28 cellular contexts compared by ENCODE assay signal in the genomic region with DNA sequence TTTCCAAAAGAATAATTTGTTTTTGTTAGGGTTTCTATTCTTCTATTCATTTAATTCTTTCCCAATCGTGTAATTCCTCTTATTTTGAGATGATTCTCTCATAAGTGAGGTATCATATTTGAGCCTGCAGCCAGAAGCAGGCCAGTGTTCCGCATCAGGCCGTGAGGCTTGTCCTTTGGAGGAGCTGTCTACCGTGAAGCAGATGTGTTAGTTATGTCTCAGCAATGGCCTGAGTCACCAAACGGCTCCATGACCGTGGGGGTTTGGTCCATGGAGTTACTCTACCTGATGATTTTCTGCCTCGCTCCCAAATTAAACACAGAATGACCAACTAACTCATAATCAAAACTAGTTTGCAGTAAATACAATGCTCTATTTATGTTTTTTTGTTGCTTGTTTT.
"Had no signal": no experiment of that assay in that cellular context is flagged by ENCODE, and none has a peak within 500 bp of the region (broad histone marks: within the 10 kb centered on the region; RNA-seq: fewer than 3 reads in every experiment).

No MANE protein-coding gene starts in this region.

- H3K36me3 Mint-ChIP-seq: activated naive CD8-positive, alpha-beta T cell treated with anti-CD3 and anti-CD28 coated beads for 36 hours had no signal

- H3K27ac ChIP-seq: cardiac muscle cell, KMS-11, Peyer's patch had no signal

- H3K9me3 Mint-ChIP-seq: activated CD4-positive, alpha-beta T cell treated with anti-CD3 and anti-CD28 coated beads, Interleukin-2, amount 10 ng/mL, durations not matched to agents 24 days and 14 days; activated CD8-positive, alpha-beta T cell treated with anti-CD3 and anti-CD28 coated beads for 36 hours; activated naive CD8-positive, alpha-beta T cell treated with anti-CD3 and anti-CD28 coated beads for 36 hours; activated T-cell treated with anti-CD3 and anti-CD28 coated beads, Interleukin-2, amount 50 U/mL, for 72 hours; activated T-helper 17 cell treated with anti-CD3 and anti-CD28 coated beads, Interleukin-2, amount 50 U/mL, for 72 hours; central memory CD8-positive, alpha-beta T cell had no signal

- H3K9me3 ChIP-seq: Peyer's patch had no signal

- FAIRE-seq: TTC549 had no signal

- H3K4me3 ChIP-seq: cardiac muscle cell, Peyer's patch had no signal

- ATAC-seq: activated CD8-positive, alpha-beta T cell treated with anti-CD3 and anti-CD28 coated beads for 36 hours; activated T-helper 17 cell treated with anti-CD3 and anti-CD28 coated beads, Interleukin-2, amount 50 U/mL, for 72 hours; PC-3 had no signal

- H3K4me1 Mint-ChIP-seq: activated naive CD8-positive, alpha-beta T cell treated with anti-CD3 and anti-CD28 coated beads for 36 hours; activated T-helper 17 cell treated with anti-CD3 and anti-CD28 coated beads, Interleukin-2, amount 50 U/mL, for 72 hours; central memory CD8-positive, alpha-beta T cell had no signal

- H3K27me3 Mint-ChIP-seq: activated CD4-positive, alpha-beta T cell treated with anti-CD3 and anti-CD28 coated beads, Interleukin-2, amount 10 ng/mL, durations not matched to agents 24 days and 14 days; central memory CD8-positive, alpha-beta T cell had no signal

- H3K4me3 Mint-ChIP-seq: activated CD4-positive, alpha-beta T cell treated with anti-CD3 and anti-CD28 coated beads, Interleukin-2, amount 10 ng/mL, durations not matched to agents 24 days and 14 days; activated CD8-positive, alpha-beta T cell treated with anti-CD3 and anti-CD28 coated beads for 36 hours; activated naive CD8-positive, alpha-beta T cell treated with anti-CD3 and anti-CD28 coated beads for 36 hours; activated T-cell treated with anti-CD3 and anti-CD28 coated beads, Interleukin-2, amount 50 U/mL, for 72 hours; activated T-helper 17 cell treated with anti-CD3 and anti-CD28 coated beads, Interleukin-2, amount 50 U/mL, for 72 hours; central memory CD8-positive, alpha-beta T cell had no signal

- DNase-seq: activated CD4-positive, alpha-beta T cell treated with anti-CD3 and anti-CD28 coated beads, Interleukin-2, amount 10 ng/mL, durations not matched to agents 24 days and 14 days; activated CD4-positive, alpha-beta T cell treated with anti-CD3 and anti-CD28 coated beads, Interleukin-2, amount 50 U/mL, for 4 hours; activated CD8-positive, alpha-beta T cell treated with anti-CD3 and anti-CD28 coated beads for 36 hours; activated effector memory CD4-positive, alpha-beta T cell treated with anti-CD3 and anti-CD28 coated beads, Interleukin-2, amount 50 U/mL, for 16 hours; activated naive CD4-positive, alpha-beta T cell; activated naive CD4-positive, alpha-beta T cell treated with anti-CD3 and anti-CD28 coated beads, Interleukin-2, amount 50 U/mL, for 16 hours; activated naive CD8-positive, alpha-beta T cell treated with anti-CD3 and anti-CD28 coated beads for 36 hours; activated T-cell treated with anti-CD3 and anti-CD28 coated beads, Interleukin-2, amount 50 U/mL, for 1 hour; activated T-cell treated with anti-CD3 and anti-CD28 coated beads, Interleukin-2, amount 50 U/mL, for 72 hours; amniotic stem cell; aorta; MM.1S; MV-4-11; NCI-H1092; NCI-H1436 treated with DMSO at 0.1 percent for 48 hours; NCI-H1694 treated with DMSO at 0.1 percent for 48 hours; NCI-H2029; NCI-H345; NCI-H524 treated with DMSO at 0.1 percent for 48 hours; PC-3; Peyer's patch; Right ventricle myocardium superior; T1000 had no signal

- H3K27me3 ChIP-seq: cardiac muscle cell, Peyer's patch had no signal

- H3K27ac Mint-ChIP-seq: activated CD4-positive, alpha-beta T cell treated with anti-CD3 and anti-CD28 coated beads, Interleukin-2, amount 10 ng/mL, durations not matched to agents 24 days and 14 days; activated CD8-positive, alpha-beta T cell treated with anti-CD3 and anti-CD28 coated beads for 36 hours; activated naive CD8-positive, alpha-beta T cell treated with anti-CD3 and anti-CD28 coated beads for 36 hours; activated T-cell treated with anti-CD3 and anti-CD28 coated beads, Interleukin-2, amount 50 U/mL, for 72 hours; activated T-helper 17 cell treated with anti-CD3 and anti-CD28 coated beads, Interleukin-2, amount 50 U/mL, for 72 hours had no signal
